In the genomic region with DNA sequence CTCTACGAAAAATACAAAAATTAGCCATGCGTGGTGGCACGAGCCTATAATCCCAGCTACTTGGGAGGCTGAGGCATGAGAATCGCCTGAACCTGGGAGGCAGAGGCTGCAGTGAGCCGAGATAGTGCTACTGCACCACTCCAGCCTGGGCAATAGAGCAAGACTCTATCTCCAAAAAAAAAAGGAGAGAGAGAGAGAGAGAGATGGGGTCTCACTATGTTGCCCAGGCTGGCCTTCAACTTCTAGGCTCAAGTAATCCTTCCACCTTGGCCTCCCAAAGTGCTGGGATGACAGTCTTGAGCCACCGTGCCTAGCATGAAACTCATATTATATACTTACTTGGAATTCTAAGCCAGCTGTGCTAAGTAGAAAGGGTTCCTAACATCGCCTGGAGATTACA, we compare ENCODE assay signal across 23 cellular contexts.
"Had no signal": no experiment of that assay in that cellular context is flagged by ENCODE, and none has a peak within 500 bp of the region (broad histone marks: within the 10 kb centered on the region; RNA-seq: fewer than 3 reads in every experiment).

No MANE protein-coding gene starts in this region.

- H3K4me3 ChIP-seq: MG63 had no signal

- DNase-seq: Karpas-422, KG1, MG63, NCI-H1092, NCI-H1105 treated with DMSO at 0.1 percent for 48 hours, NCI-H1436, NCI-H187, NCI-H2029, NCI-H2081 treated with DMSO at 0.1 percent for 48 hours, NCI-H2171, NCI-H226, NCI-H446, NCI-H510A, NCI-H524 treated with DMSO at 0.1 percent for 48 hours, NCI-H774, PC-3, SHP77, SK-N-SH, SW 1271 had no signal

- ATAC-seq: Panc1, PC-3 had no signal

- H3K27ac ChIP-seq: HL-60, RWPE1 had no signal

- H3K9ac ChIP-seq: SK-N-SH had no signal

- FAIRE-seq: HTR-8/SVneo had no signal

- H3K27me3 ChIP-seq: MG63 had no signal

- H3K4me2 ChIP-seq: SK-N-SH had no signal

- H3K9me3 ChIP-seq: MG63 had no signal
